Comparison of ENCODE assay signal across 20 cellular contexts in genomic region chr6:19369770-19370169, GRCh38.
"Had no signal": no experiment of that assay in that cellular context is flagged by ENCODE, and none has a peak within 500 bp of the region (broad histone marks: within the 10 kb centered on the region; RNA-seq: fewer than 3 reads in every experiment).

No MANE protein-coding gene starts in this region.

- H3K4me1 Mint-ChIP-seq: T-cell had no signal

- H3K27ac Mint-ChIP-seq: activated naive CD4-positive, alpha-beta T cell treated with anti-CD3 and anti-CD28 coated beads for 36 hours; T-cell; T-helper 2 cell treated with Interferon-gamma antibody and Interleukin-4, amounts not matched to agents 5 μg/mL and 100 μg/mL, for 36 hours had no signal

- H3K4me3 ChIP-seq: body of pancreas, gastrocnemius medialis, mucosa of descending colon, ovary, prostate gland, tibial artery had no signal

- H3K27ac ChIP-seq: body of pancreas, gastrocnemius medialis, ovary, prostate gland, tibial artery had no signal

- H3K27me3 Mint-ChIP-seq: T-cell had no signal

- H3K9me3 ChIP-seq: body of pancreas, gastrocnemius medialis, mucosa of descending colon, ovary, prostate gland, tibial artery had no signal

- H3K36me3 ChIP-seq: gastrocnemius medialis, ovary, prostate gland, tibial artery had no signal

- H3K4me3 Mint-ChIP-seq: activated naive CD4-positive, alpha-beta T cell treated with anti-CD3 and anti-CD28 coated beads for 36 hours; neural crest cell; T-cell; T-helper 2 cell treated with Interferon-gamma antibody and Interleukin-4, amounts not matched to agents 5 μg/mL and 100 μg/mL, for 36 hours had no signal

- H3K27me3 ChIP-seq: body of pancreas, gastrocnemius medialis, ovary, tibial artery had no signal

- H3K36me3 Mint-ChIP-seq: T-cell had no signal

- ATAC-seq: body of pancreas; esophagus mucosa; gastrocnemius medialis; mucosa of descending colon; right cardiac atrium; stimulated activated naive CD8-positive, alpha-beta T cell treated with anti-CD3 and anti-CD28 coated beads, Interleukin-15, Interleukin-2, amounts not matched to agents 100 U/mL and 50 U/mL, for 24 hours; T-cell had no signal

- DNase-seq: activated CD4-positive, alpha-beta T cell treated with anti-CD3 and anti-CD28 coated beads, Interleukin-2, amount 50 U/mL, for 48 hours; activated naive CD4-positive, alpha-beta T cell treated with anti-CD3 and anti-CD28 coated beads for 36 hours; activated T-cell treated with anti-CD3 and anti-CD28 coated beads, Interleukin-2, amount 50 U/mL, for 48 hours; body of pancreas; caudate nucleus; effector memory CD4-positive, alpha-beta T cell; gastrocnemius medialis; hippocampal formation; mucosa of descending colon; ovary; right cardiac atrium; stimulated activated CD4-positive, alpha-beta T cell treated with anti-CD3 and anti-CD28 coated beads, Interleukin-4, amount 100 ng/mL, for 24 hours; stimulated activated naive CD8-positive, alpha-beta T cell treated with anti-CD3 and anti-CD28 coated beads, Interleukin-15, Interleukin-2, amounts not matched to agents 100 U/mL and 50 U/mL, for 24 hours; substantia nigra; T-cell; tibial artery had no signal

- H3K4me1 ChIP-seq: body of pancreas, gastrocnemius medialis, prostate gland, tibial artery had no signal
